In the genomic region with DNA sequence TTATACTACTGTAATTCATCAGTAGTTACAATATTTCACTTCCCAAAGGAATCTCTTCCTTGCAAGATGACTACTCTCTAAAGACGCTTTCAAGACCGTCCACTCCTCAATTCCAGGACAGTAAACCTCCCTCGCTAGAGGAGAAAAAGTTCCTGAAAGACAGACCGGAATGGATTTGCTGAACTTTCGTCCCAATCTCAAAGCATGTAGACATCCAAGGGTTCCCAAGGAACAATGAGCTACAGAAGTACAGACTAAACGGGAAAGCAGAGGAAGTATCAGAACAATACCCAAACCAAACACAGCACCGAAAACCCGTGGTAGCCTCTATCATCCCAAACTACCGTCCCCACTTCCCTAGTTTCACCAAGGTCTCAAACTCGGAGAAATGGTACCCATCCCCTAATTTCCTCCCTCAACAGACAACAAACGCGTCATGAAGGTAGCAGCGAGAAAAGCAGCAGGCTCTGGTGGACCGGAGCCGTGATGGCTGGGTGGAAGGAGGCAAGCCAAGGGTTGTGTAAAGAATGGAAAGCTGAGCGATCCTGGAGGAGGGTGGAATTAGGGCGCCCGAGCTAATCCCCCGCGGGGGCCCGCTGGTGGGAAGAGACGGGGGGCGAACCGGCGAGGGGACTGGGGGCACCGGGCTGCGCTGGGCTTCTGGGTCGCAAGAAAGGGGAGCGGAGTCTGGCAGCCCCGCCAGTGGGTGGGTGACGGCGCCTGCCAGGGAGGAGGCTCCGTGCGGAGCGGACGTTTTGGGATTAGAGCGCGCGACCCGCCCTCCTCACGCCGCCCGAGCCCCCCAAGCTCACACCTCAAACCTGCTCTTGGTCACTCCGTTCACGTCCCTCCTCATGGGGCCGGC, we compare ENCODE assay signal across 1 cellular context.
TF ChIP-seq lines count a peak whose summit lies in the region.

No MANE protein-coding gene starts in this region.

TF ChIP-seq in HepG2, 621 proteins besides CTCF, POLR2A, EP300 and RAD21 (continued from another document and continues in another):
- TF ChIP-seq NKX3-1 (CRISPR knock-in tag; IDR thresholded peaks at IDR 0.05) = no peak
- no peak for TF ChIP-seq NR2F1 (CRISPR knock-in tag; IDR thresholded peaks at IDR 0.05)
- TF ChIP-seq, protein P1, sequence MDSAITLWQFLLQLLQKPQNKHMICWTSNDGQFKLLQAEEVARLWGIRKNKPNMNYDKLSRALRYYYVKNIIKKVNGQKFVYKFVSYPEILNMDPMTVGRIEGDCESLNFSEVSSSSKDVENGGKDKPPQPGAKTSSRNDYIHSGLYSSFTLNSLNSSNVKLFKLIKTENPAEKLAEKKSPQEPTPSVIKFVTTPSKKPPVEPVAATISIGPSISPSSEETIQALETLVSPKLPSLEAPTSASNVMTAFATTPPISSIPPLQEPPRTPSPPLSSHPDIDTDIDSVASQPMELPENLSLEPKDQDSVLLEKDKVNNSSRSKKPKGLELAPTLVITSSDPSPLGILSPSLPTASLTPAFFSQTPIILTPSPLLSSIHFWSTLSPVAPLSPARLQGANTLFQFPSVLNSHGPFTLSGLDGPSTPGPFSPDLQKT (CRISPR knock-in tag; IDR thresholded peaks at IDR 0.05; ENCODE audit: borderline replicate concordance) = no peak
- TF ChIP-seq MEF2D (CRISPR knock-in tag; IDR thresholded peaks at IDR 0.05) = 0 out of 2 replicates have a peak, but pooled peaks have one; percentile 18
- TF ChIP-seq HCFC1 (IDR thresholded peaks at IDR 0.05; ENCODE audit: low read depth, low read length) = no peak
- TF ChIP-seq ZNF329 (CRISPR knock-in tag; IDR thresholded peaks at IDR 0.05; ENCODE audit: low read depth) = no peak
- TF ChIP-seq ZNF569 (CRISPR knock-in tag; IDR thresholded peaks at IDR 0.05; ENCODE audit: borderline replicate concordance) = no peak
- no peak for TF ChIP-seq ERF (CRISPR knock-in tag; IDR thresholded peaks at IDR 0.05)
- TF ChIP-seq, protein P2, sequence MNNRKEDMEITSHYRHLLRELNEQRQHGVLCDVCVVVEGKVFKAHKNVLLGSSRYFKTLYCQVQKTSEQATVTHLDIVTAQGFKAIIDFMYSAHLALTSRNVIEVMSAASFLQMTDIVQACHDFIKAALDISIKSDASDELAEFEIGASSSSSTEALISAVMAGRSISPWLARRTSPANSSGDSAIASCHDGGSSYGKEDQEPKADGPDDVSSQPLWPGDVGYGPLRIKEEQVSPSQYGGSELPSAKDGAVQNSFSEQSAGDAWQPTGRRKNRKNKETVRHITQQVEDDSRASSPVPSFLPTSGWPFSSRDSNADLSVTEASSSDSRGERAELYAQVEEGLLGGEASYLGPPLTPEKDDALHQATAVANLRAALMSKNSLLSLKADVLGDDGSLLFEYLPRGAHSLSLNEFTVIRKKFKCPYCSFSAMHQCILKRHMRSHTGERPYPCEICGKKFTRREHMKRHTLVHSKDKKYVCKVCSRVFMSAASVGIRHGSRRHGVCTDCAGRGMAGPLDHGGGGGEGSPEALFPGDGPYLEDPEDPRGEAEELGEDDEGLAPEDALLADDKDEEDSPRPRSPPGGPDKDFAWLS (CRISPR knock-in tag; IDR thresholded peaks at IDR 0.05; ENCODE audit: borderline replicate concordance) = no peak
- TF ChIP-seq SNAPC4 (CRISPR knock-in tag; IDR thresholded peaks at IDR 0.05) = no peak
- TF ChIP-seq ZNF724P (CRISPR knock-in tag; IDR thresholded peaks at IDR 0.05; ENCODE audit: borderline replicate concordance) = 0 out of 2 replicates have a peak, but pooled peaks have one; percentile 8
- 0 out of 2 replicates have a peak, but pooled peaks have one; percentile 32 for TF ChIP-seq ZNF678 (CRISPR knock-in tag; IDR thresholded peaks at IDR 0.05)
- no peak for TF ChIP-seq SOX13 (IDR thresholded peaks at IDR 0.05)
- no peak for TF ChIP-seq SOX13 (CRISPR knock-in tag; conservative IDR thresholded peaks at IDR 0.05 in 1 of 2, IDR thresholded peaks at IDR 0.05 in 1 of 2)
- TF ChIP-seq THAP9 (CRISPR knock-in tag; IDR thresholded peaks at IDR 0.05; ENCODE audit: borderline replicate concordance) = peak; percentile 97
- no peak for TF ChIP-seq IKZF1 (IDR thresholded peaks at IDR 0.05)
- TF ChIP-seq TBX3 (IDR thresholded peaks at IDR 0.05; ENCODE audit: borderline replicate concordance) = no peak
- no peak for TF ChIP-seq NFRKB (IDR thresholded peaks at IDR 0.05)
- TF ChIP-seq ZNF224 (CRISPR knock-in tag; IDR thresholded peaks at IDR 0.05) = no peak
- TF ChIP-seq NPAS2 (CRISPR knock-in tag; IDR thresholded peaks at IDR 0.05; ENCODE audit: borderline replicate concordance) = no peak
- TF ChIP-seq ZNF652 (CRISPR knock-in tag; IDR thresholded peaks at IDR 0.05; ENCODE audit: borderline replicate concordance, low read depth) = no peak
- TF ChIP-seq ZNF550 (CRISPR knock-in tag; IDR thresholded peaks at IDR 0.05; ENCODE audit: borderline replicate concordance) = no peak
- peak; percentile 55; the same call in 1 of the 2 replicates for TF ChIP-seq HOXD1 (CRISPR knock-in tag; IDR thresholded peaks at IDR 0.05)
- no peak for TF ChIP-seq ZNF180 (CRISPR knock-in tag; IDR thresholded peaks at IDR 0.05; ENCODE audit: borderline replicate concordance, low read depth)
- no peak for TF ChIP-seq ZNF75D (CRISPR knock-in tag; IDR thresholded peaks at IDR 0.05; ENCODE audit: borderline replicate concordance)
- TF ChIP-seq TEAD2 (CRISPR knock-in tag; IDR thresholded peaks at IDR 0.05) = no peak
- TF ChIP-seq, protein P3, sequence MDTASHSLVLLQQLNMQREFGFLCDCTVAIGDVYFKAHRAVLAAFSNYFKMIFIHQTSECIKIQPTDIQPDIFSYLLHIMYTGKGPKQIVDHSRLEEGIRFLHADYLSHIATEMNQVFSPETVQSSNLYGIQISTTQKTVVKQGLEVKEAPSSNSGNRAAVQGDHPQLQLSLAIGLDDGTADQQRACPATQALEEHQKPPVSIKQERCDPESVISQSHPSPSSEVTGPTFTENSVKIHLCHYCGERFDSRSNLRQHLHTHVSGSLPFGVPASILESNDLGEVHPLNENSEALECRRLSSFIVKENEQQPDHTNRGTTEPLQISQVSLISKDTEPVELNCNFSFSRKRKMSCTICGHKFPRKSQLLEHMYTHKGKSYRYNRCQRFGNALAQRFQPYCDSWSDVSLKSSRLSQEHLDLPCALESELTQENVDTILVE (CRISPR knock-in tag; IDR thresholded peaks at IDR 0.05) = no peak
- TF ChIP-seq, protein P4, sequence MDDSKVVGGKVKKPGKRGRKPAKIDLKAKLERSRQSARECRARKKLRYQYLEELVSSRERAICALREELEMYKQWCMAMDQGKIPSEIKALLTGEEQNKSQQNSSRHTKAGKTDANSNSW (CRISPR knock-in tag; IDR thresholded peaks at IDR 0.05; ENCODE audit: borderline replicate concordance) = no peak
- TF ChIP-seq FOSL2 (CRISPR knock-in tag; IDR thresholded peaks at IDR 0.05) = no peak
- TF ChIP-seq NFKBIZ (CRISPR knock-in tag; IDR thresholded peaks at IDR 0.05) = no peak
- no peak for TF ChIP-seq ZNF891 (CRISPR knock-in tag; IDR thresholded peaks at IDR 0.05)
- TF ChIP-seq HNRNPL (IDR thresholded peaks at IDR 0.05; ENCODE audit: low read depth, low read length) = no peak
- TF ChIP-seq ZC3H13 (CRISPR knock-in tag; IDR thresholded peaks at IDR 0.05) = peak; percentile 75; the same call in 1 of the 2 replicates
- no peak for TF ChIP-seq ATM (IDR thresholded peaks at IDR 0.05; ENCODE audit: borderline replicate concordance)
- TF ChIP-seq ARID5B (CRISPR knock-in tag; IDR thresholded peaks at IDR 0.05) = no peak
- TF ChIP-seq HDAC2 (CRISPR knock-in tag; IDR thresholded peaks at IDR 0.05) = no peak
- no peak for TF ChIP-seq GTF2F1 (IDR thresholded peaks at IDR 0.05; ENCODE audit: low read length)
- TF ChIP-seq ZNF841 (CRISPR knock-in tag; IDR thresholded peaks at IDR 0.05; ENCODE audit: borderline replicate concordance) = 0 out of 2 replicates have a peak, but pooled peaks have one; percentile 30
- no peak for TF ChIP-seq ZGPAT (CRISPR knock-in tag; IDR thresholded peaks at IDR 0.05)
- TF ChIP-seq, protein P5, sequence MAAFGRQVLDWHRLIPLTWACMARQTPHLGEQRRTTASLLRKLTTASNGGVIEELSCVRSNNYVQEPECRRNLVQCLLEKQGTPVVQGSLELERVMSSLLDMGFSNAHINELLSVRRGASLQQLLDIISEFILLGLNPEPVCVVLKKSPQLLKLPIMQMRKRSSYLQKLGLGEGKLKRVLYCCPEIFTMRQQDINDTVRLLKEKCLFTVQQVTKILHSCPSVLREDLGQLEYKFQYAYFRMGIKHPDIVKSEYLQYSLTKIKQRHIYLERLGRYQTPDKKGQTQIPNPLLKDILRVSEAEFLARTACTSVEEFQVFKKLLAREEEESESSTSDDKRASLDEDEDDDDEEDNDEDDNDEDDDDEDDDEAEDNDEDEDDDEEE (CRISPR knock-in tag; IDR thresholded peaks at IDR 0.05) = 0 out of 2 replicates have a peak, but pooled peaks have one; percentile 50
